Comparison of ENCODE assay signal across 18 cellular contexts in the genomic region with DNA sequence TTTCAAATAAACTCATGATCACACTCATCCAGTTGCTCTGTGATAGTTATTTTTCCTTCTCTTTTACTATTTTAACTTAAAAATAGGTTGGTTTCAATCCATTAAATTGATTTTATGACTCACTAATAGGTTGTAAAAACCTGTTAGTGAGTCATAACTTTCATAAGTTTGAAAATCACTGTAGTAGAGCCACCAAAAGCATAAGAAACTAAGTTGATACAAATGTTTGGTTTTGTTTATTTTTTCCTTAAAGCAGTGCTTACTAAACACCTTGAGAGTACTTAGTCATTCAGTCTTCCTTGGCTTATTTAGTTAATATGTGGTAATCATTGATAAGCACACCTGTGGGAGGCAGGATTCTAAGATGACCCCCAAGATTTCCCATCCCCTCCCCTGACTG.
A peak's percentile ranks its signal among the peaks of the same experiment; 100 is the strongest.
DNase-seq lines count a peak whose midpoint lies in the region; ATAC-seq, FAIRE-seq and TF ChIP-seq lines count a peak whose summit lies in the region.
"Had no signal": no experiment of that assay in that cellular context is flagged by ENCODE, and none has a peak within 500 bp of the region (broad histone marks: within the 10 kb centered on the region; RNA-seq: fewer than 3 reads in every experiment).

No MANE protein-coding gene starts in this region.

- peak; percentile 44 for ATAC-seq in GM18502 (IDR thresholded peaks at IDR 0.05; ENCODE audit: poor library complexity, unreplicated experiment)
- peak; percentile 71 for ATAC-seq in GM19395 (IDR thresholded peaks at IDR 0.05; ENCODE audit: unreplicated experiment)
- peak; percentile 65 for ATAC-seq in HG03432 (IDR thresholded peaks at IDR 0.05; ENCODE audit: unreplicated experiment)
- no peak for ATAC-seq in naive thymus-derived CD4-positive, alpha-beta T cell

- intact Hi-C loops in naive thymus-derived CD4-positive, alpha-beta T cell (cut with micrococcal nuclease), result no loop called here
- intact Hi-C loops in Caco-2 (cut with micrococcal nuclease; ENCODE audit: unreplicated experiment), result no loop called here
- intact Hi-C loops in tibial artery (cut with DNase I; ENCODE audit: low total_unique reads), result no loop called here

- no peak overlapping the region for H3K4me3 Mint-ChIP-seq in naive thymus-derived CD4-positive, alpha-beta T cell
- H3K4me3 Mint-ChIP-seq in Caco-2 (ENCODE audit: unreplicated experiment), result no peak overlapping the region
- H3K4me3 Mint-ChIP-seq: B cell; CD4-positive, alpha-beta T cell had no signal

- no peaks in the 10 kb centered on the region for H3K4me1 Mint-ChIP-seq in naive thymus-derived CD4-positive, alpha-beta T cell
- no peaks in the 10 kb centered on the region for H3K4me1 Mint-ChIP-seq in Caco-2 (ENCODE audit: low read depth, unreplicated experiment)
- H3K4me1 Mint-ChIP-seq: B cell had no signal

- H3K27ac Mint-ChIP-seq in naive thymus-derived CD4-positive, alpha-beta T cell, result no peak overlapping the region
- H3K27ac Mint-ChIP-seq in Caco-2 (ENCODE audit: unreplicated experiment), result no peak overlapping the region
- H3K27ac Mint-ChIP-seq: B cell; CD4-positive, alpha-beta T cell had no signal

- DNase-seq in bronchial epithelial cell (ENCODE audit: low read depth) (peak; percentile 38), NCI-H69 (lab: John Stamatoyannopoulos, UW) (no peak), Caco-2 (no peak), tibial artery (no peak)
- DNase-seq in naive thymus-derived CD4-positive, alpha-beta T cell, result no peak
- DNase-seq: C1 segment of cervical spinal cord; CD4-positive, alpha-beta T cell; DMS79 had no signal

- no peak for FAIRE-seq in bronchial epithelial cell (lab: Jason Lieb, UNC)
- FAIRE-seq: A204.1, G401.6, GM12892, H1 had no signal

- H3K27ac ChIP-seq in naive thymus-derived CD4-positive, alpha-beta T cell (ENCODE audit: low read depth, low read length), result no peak overlapping the region
- H3K27ac ChIP-seq in tibial artery, result no peak overlapping the region
- H3K27ac ChIP-seq: KMS-11 had no signal

- H3K27me3 ChIP-seq in bronchial epithelial cell (ENCODE audit: control insufficient read depth, insufficient read depth, low read length) (no peaks in the 10 kb centered on the region), Caco-2 (replicated peaks; ENCODE audit: control insufficient read depth, insufficient read depth, low read length) (no peaks in the 10 kb centered on the region), tibial artery (no peaks in the 10 kb centered on the region)
- H3K27me3 ChIP-seq in naive thymus-derived CD4-positive, alpha-beta T cell (ENCODE audit: control insufficient read depth in 2 of 2, insufficient read depth in 2 of 2, low read length in 2 of 2), result no peaks in the 10 kb centered on the region

- POLR2A ChIA-PET in naive thymus-derived CD4-positive, alpha-beta T cell (lab: Charles Lee), result no interaction called here
- POLR2A ChIA-PET in Caco-2 (lab: Charles Lee), result no interaction called here

- no peak for TF ChIP-seq CTCF in bronchial epithelial cell (IDR thresholded peaks at IDR 0.05; ENCODE audit: insufficient read depth, low read length, severe bottlenecking)
- TF ChIP-seq CTCF in Caco-2 (IDR thresholded peaks at IDR 0.05; ENCODE audit: insufficient read depth in 1 of 2, low read depth in 1 of 2, low read length in 1 of 2, severe bottlenecking in 1 of 2, unreplicated experiment in 1 of 2), result no peak
- no peak for TF ChIP-seq CTCF in tibial artery (IDR thresholded peaks at IDR 0.05)

- H3K9me3 ChIP-seq in naive thymus-derived CD4-positive, alpha-beta T cell (ENCODE audit: control insufficient read depth in 2 of 3, low read length in 3 of 3), result no peaks in the 10 kb centered on the region
- H3K9me3 ChIP-seq in Caco-2 (no peaks in the 10 kb centered on the region), tibial artery (no peaks in the 10 kb centered on the region)
- H3K9me3 ChIP-seq: HAP-1 had no signal

- H3K27me3 Mint-ChIP-seq in naive thymus-derived CD4-positive, alpha-beta T cell, result peaks cover 0 to 10% (median 2%) of the 10 kb centered on the region in 5 donors
- peaks cover 3% of the 10 kb centered on the region for H3K27me3 Mint-ChIP-seq in Caco-2 (ENCODE audit: insufficient read depth, unreplicated experiment)
- H3K27me3 Mint-ChIP-seq: B cell; CD4-positive, alpha-beta T cell had no signal

- H3K36me3 ChIP-seq in bronchial epithelial cell (ENCODE audit: control insufficient read depth, insufficient read depth, low read length) (no peaks in the 10 kb centered on the region), Caco-2 (ENCODE audit: control insufficient read depth, insufficient read depth, low read length) (no peaks in the 10 kb centered on the region), tibial artery (no peaks in the 10 kb centered on the region)
- H3K36me3 ChIP-seq in naive thymus-derived CD4-positive, alpha-beta T cell (ENCODE audit: control insufficient read depth in 2 of 3, insufficient read depth in 3 of 3, low read length in 3 of 3), result no peaks in the 10 kb centered on the region
- H3K36me3 ChIP-seq: HAP-1 had no signal

- H3K9me3 Mint-ChIP-seq in naive thymus-derived CD4-positive, alpha-beta T cell, result peaks cover 0 to 4% (median 0%) of the 10 kb centered on the region in 11 donors
- H3K9me3 Mint-ChIP-seq in Caco-2 (ENCODE audit: unreplicated experiment), result peaks cover 3% of the 10 kb centered on the region
- H3K9me3 Mint-ChIP-seq: CD4-positive, alpha-beta T cell had no signal

- no peaks in the 10 kb centered on the region for H3K4me1 ChIP-seq in naive thymus-derived CD4-positive, alpha-beta T cell (ENCODE audit: control insufficient read depth in 2 of 2, insufficient read depth in 2 of 2, low read length in 2 of 2)
- H3K4me1 ChIP-seq in Caco-2 (no peaks in the 10 kb centered on the region), tibial artery (no peaks in the 10 kb centered on the region)
- H3K4me1 ChIP-seq: HAP-1 had no signal

- CTCF ChIA-PET in naive thymus-derived CD4-positive, alpha-beta T cell (lab: Charles Lee), result no interaction called here
- CTCF ChIA-PET in Caco-2 (lab: Charles Lee), result no interaction called here

- H3K36me3 Mint-ChIP-seq in naive thymus-derived CD4-positive, alpha-beta T cell, result no peaks in the 10 kb centered on the region
- H3K36me3 Mint-ChIP-seq in Caco-2 (ENCODE audit: insufficient read depth, unreplicated experiment), result no peaks in the 10 kb centered on the region

- H3K4me3 ChIP-seq in bronchial epithelial cell (ENCODE audit: low read depth, low read length) (no peak overlapping the region), Caco-2 (ENCODE audit: low read depth, low read length) (no peak overlapping the region), tibial artery (no peak overlapping the region)
- H3K4me3 ChIP-seq in naive thymus-derived CD4-positive, alpha-beta T cell (ENCODE audit: low read length), result no peak overlapping the region
- H3K4me3 ChIP-seq: HAP-1 had no signal

- BruUV-seq in Caco-2 (replicated peaks; lab: Mats Ljungman, UMichigan), result no TSS peak
